In genomic region chr11:73268671-73269271, GRCh38 we compare ENCODE assay signal across 29 cellular contexts. TPM values are rescaled to one million over a fixed set of nuclear protein-coding genes. Genes with fewer than 3 reads are reported as not detected.
DNase-seq lines count a peak whose midpoint lies in the region; ATAC-seq and TF ChIP-seq lines count a peak whose summit lies in the region.
"Had no signal": no experiment of that assay in that cellular context is flagged by ENCODE, and none has a peak within 500 bp of the region (broad histone marks: within the 10 kb centered on the region; RNA-seq: fewer than 3 reads in every experiment).

No MANE protein-coding gene starts in this region.

- ATAC-seq in left lobe of liver (no peak), HG02852 (IDR thresholded peaks at IDR 0.05; ENCODE audit: unreplicated experiment) (no peak)
- ATAC-seq: activated T-cell treated with anti-CD3 and anti-CD28 coated beads, Interleukin-2, amount 50 U/mL, for 4 hours; CD8-positive, alpha-beta T cell; gastrocnemius medialis had no signal

- H3K27me3 ChIP-seq in OCI-LY3 (ENCODE audit: low read depth, low read length): no peaks in the 10 kb centered on the region
- H3K27me3 ChIP-seq in sigmoid colon: peaks cover 11 to 24% (median 17%) of the 10 kb centered on the region in 3 donors
- H3K27me3 ChIP-seq: thyroid gland had no signal

- H4K20me1 ChIP-seq in OCI-LY3 (ENCODE audit: insufficient read depth, low read length): no peaks in the 10 kb centered on the region

- no peak for TF ChIP-seq EP300 in sigmoid colon (IDR thresholded peaks at IDR 0.05)

- H3K27ac ChIP-seq in OCI-LY3 (ENCODE audit: low read length) (peak overlapping the region; percentile 94; the same call in 1 of the 2 replicates), sigmoid colon (no peak overlapping the region)
- H3K27ac ChIP-seq: breast epithelium, esophagus squamous epithelium, gastrocnemius medialis, lower lobe of right lung, WERI-Rb-1 had no signal

- POLR2A ChIA-PET in activated CD4-positive, alpha-beta memory T cell treated with anti-CD3 and anti-CD28 coated beads for 36 hours (lab: Charles Lee): interaction anchor here (0.6 kb wide), 1 partner anchor 75 kb away, joined by 4 read pairs; no protein-coding TSS in a partner anchor
- POLR2A ChIA-PET in activated CD4-positive, alpha-beta memory T cell treated with anti-CD3 and anti-CD28 coated beads, Interleukin-2, amount 10 ng/mL, durations not matched to agents 7 days and 5 days (lab: Charles Lee): interaction anchor here (1.3 kb wide), 1 partner anchor 83 kb away, joined by 4 read pairs; no protein-coding TSS in a partner anchor

- H3K27me3 Mint-ChIP-seq in activated CD4-positive, alpha-beta memory T cell treated with anti-CD3 and anti-CD28 coated beads for 36 hours: peaks cover 9% of the 10 kb centered on the region
- peaks cover 21% of the 10 kb centered on the region for H3K27me3 Mint-ChIP-seq in activated CD4-positive, alpha-beta memory T cell treated with anti-CD3 and anti-CD28 coated beads, Interleukin-2, amount 10 ng/mL, durations not matched to agents 7 days and 5 days

- no peak for TF ChIP-seq CTCF in OCI-LY3 (IDR thresholded peaks at IDR 0.05; ENCODE audit: low read depth, low read length)
- no peak for TF ChIP-seq CTCF in sigmoid colon (IDR thresholded peaks at IDR 0.05)

- intact Hi-C loops in activated CD4-positive, alpha-beta memory T cell treated with anti-CD3 and anti-CD28 coated beads for 36 hours (cut with micrococcal nuclease): no loop called here
- intact Hi-C loops in sigmoid colon (cut with DNase I): no loop called here

- CTCF ChIA-PET in activated CD4-positive, alpha-beta memory T cell treated with anti-CD3 and anti-CD28 coated beads for 36 hours (lab: Charles Lee): no interaction called here
- CTCF ChIA-PET in activated CD4-positive, alpha-beta memory T cell treated with anti-CD3 and anti-CD28 coated beads, Interleukin-2, amount 10 ng/mL, durations not matched to agents 7 days and 5 days (lab: Charles Lee): interaction anchor here (1.1 to 1.8 kb wide), 2 partner anchors 26 to 67 kb away, joined by 3 to 7 read pairs; no protein-coding TSS in a partner anchor

- peak overlapping the region; percentile 86 for H3K4me3 ChIP-seq in OCI-LY3 (ENCODE audit: low read length)
- H3K4me3 ChIP-seq in sigmoid colon: no peak overlapping the region
- H3K4me3 ChIP-seq: breast epithelium, esophagus squamous epithelium, gastrocnemius medialis, lower lobe of right lung, thyroid gland had no signal

- H3K4me1 ChIP-seq in OCI-LY3 (ENCODE audit: low read length): peaks cover 63% of the 10 kb centered on the region
- peaks cover 0 to 7% (median 6%) of the 10 kb centered on the region in 4 donors for H3K4me1 ChIP-seq in sigmoid colon

- H3K79me2 ChIP-seq in OCI-LY3 (ENCODE audit: low read length): peaks cover 50% of the 10 kb centered on the region

- no peaks in the 10 kb centered on the region for H3K9me3 ChIP-seq in OCI-LY3 (ENCODE audit: insufficient read depth, low read length)
- no peaks in the 10 kb centered on the region for H3K9me3 ChIP-seq in sigmoid colon
- H3K9me3 ChIP-seq: breast epithelium, esophagus squamous epithelium, gastrocnemius medialis, lower lobe of right lung, thyroid gland had no signal

- no peak overlapping the region for H3K4me3 Mint-ChIP-seq in activated CD4-positive, alpha-beta memory T cell treated with anti-CD3 and anti-CD28 coated beads for 36 hours
- no peak overlapping the region for H3K4me3 Mint-ChIP-seq in activated CD4-positive, alpha-beta memory T cell treated with anti-CD3 and anti-CD28 coated beads, Interleukin-2, amount 10 ng/mL, durations not matched to agents 7 days and 5 days
- H3K4me3 Mint-ChIP-seq: activated naive CD4-positive, alpha-beta T cell treated with anti-CD3 and anti-CD28 coated beads, Interleukin-2, amount 10 ng/mL, durations not matched to agents 7 days and 5 days; activated T-cell treated with anti-CD3 and anti-CD28 coated beads, Interleukin-2, amount 50 U/mL, for 4 hours; CD8-positive, alpha-beta T cell; IgD-negative memory B cell; stimulated activated naive CD8-positive, alpha-beta T cell treated with anti-CD3 and anti-CD28 coated beads, Interleukin-15, Interleukin-2, amounts not matched to agents 100 ng/mL and 50 ng/mL, for 24 hours; T-helper 2 cell treated with Interferon-gamma antibody and Interleukin-4, amounts not matched to agents 5 μg/mL and 100 μg/mL, for 36 hours had no signal

- H3K9ac ChIP-seq in OCI-LY3 (ENCODE audit: low read length): peak overlapping the region; percentile 92

- H3K9me3 Mint-ChIP-seq in activated CD4-positive, alpha-beta memory T cell treated with anti-CD3 and anti-CD28 coated beads for 36 hours: no peaks in the 10 kb centered on the region
- no peaks in the 10 kb centered on the region for H3K9me3 Mint-ChIP-seq in activated CD4-positive, alpha-beta memory T cell treated with anti-CD3 and anti-CD28 coated beads, Interleukin-2, amount 10 ng/mL, durations not matched to agents 7 days and 5 days
- H3K9me3 Mint-ChIP-seq: activated naive CD4-positive, alpha-beta T cell treated with anti-CD3 and anti-CD28 coated beads, Interleukin-2, amount 10 ng/mL, durations not matched to agents 7 days and 5 days; activated T-cell treated with anti-CD3 and anti-CD28 coated beads, Interleukin-2, amount 50 U/mL, for 4 hours; CD8-positive, alpha-beta T cell; IgD-negative memory B cell; stimulated activated naive CD8-positive, alpha-beta T cell treated with anti-CD3 and anti-CD28 coated beads, Interleukin-15, Interleukin-2, amounts not matched to agents 100 ng/mL and 50 ng/mL, for 24 hours; T-helper 2 cell treated with Interferon-gamma antibody and Interleukin-4, amounts not matched to agents 5 μg/mL and 100 μg/mL, for 36 hours had no signal

- H3K36me3 ChIP-seq in OCI-LY3 (replicated peaks; ENCODE audit: low read depth, low read length): peaks cover 9% of the 10 kb centered on the region
- H3K36me3 ChIP-seq in sigmoid colon: no peaks in the 10 kb centered on the region
- H3K36me3 ChIP-seq: breast epithelium, esophagus squamous epithelium, gastrocnemius medialis, lower lobe of right lung, thyroid gland, WERI-Rb-1 had no signal

- no peaks in the 10 kb centered on the region for H3K4me1 Mint-ChIP-seq in activated CD4-positive, alpha-beta memory T cell treated with anti-CD3 and anti-CD28 coated beads for 36 hours (ENCODE audit: low read depth)
- no peaks in the 10 kb centered on the region for H3K4me1 Mint-ChIP-seq in activated CD4-positive, alpha-beta memory T cell treated with anti-CD3 and anti-CD28 coated beads, Interleukin-2, amount 10 ng/mL, durations not matched to agents 7 days and 5 days
- H3K4me1 Mint-ChIP-seq: activated naive CD4-positive, alpha-beta T cell treated with anti-CD3 and anti-CD28 coated beads, Interleukin-2, amount 10 ng/mL, durations not matched to agents 7 days and 5 days had no signal

- no peak for TF ChIP-seq POLR2A in sigmoid colon (IDR thresholded peaks at IDR 0.05)

- no peak overlapping the region for H2AFZ ChIP-seq in OCI-LY3 (ENCODE audit: low read depth, low read length)

- 90 to 92% methylated on average over 8 of the region's 8 CpGs for WGBS in sigmoid colon, 2 donors

- DNase-seq in activated CD4-positive, alpha-beta memory T cell treated with anti-CD3 and anti-CD28 coated beads for 36 hours: peak; percentile 3
- DNase-seq in activated CD4-positive, alpha-beta memory T cell treated with anti-CD3 and anti-CD28 coated beads, Interleukin-2, amount 10 ng/mL, durations not matched to agents 7 days and 5 days: no peak
- DNase-seq in left lobe of liver (ENCODE audit: low spot score): peak; percentile 28
- peak; percentile 54 for DNase-seq in sigmoid colon
- no peak for DNase-seq in NCI-H2107 (lab: John Stamatoyannopoulos, UW)
- no peak for DNase-seq in activated CD4-positive, alpha-beta T cell treated with anti-CD3 and anti-CD28 coated beads for 48 hours
- DNase-seq: 8988T; activated CD4-positive, alpha-beta T cell treated with anti-CD3 and anti-CD28 coated beads, Interleukin-2, amount 50 U/mL, for 48 hours; activated naive CD4-positive, alpha-beta T cell treated with anti-CD3 and anti-CD28 coated beads, Interleukin-2, amount 10 ng/mL, durations not matched to agents 7 days and 5 days; activated T-cell treated with anti-CD3 and anti-CD28 coated beads, Interleukin-2, amount 50 U/mL, for 4 hours; amygdala; CD8-positive, alpha-beta T cell; esophagus squamous epithelium; NCI-H1105; NCI-H1930; NCI-H226; NCI-H748 treated with DMSO at 0.1 percent for 48 hours; nucleus accumbens; stimulated activated CD4-positive, alpha-beta T cell treated with anti-CD3 and anti-CD28 coated beads, Interleukin-4, amount 100 ng/mL, for 24 hours; thyroid gland; WERI-Rb-1 had no signal

- H3K4me2 ChIP-seq in OCI-LY3 (ENCODE audit: low read length): peak overlapping the region; percentile 89

- H3K36me3 Mint-ChIP-seq in activated CD4-positive, alpha-beta memory T cell treated with anti-CD3 and anti-CD28 coated beads for 36 hours: no peaks in the 10 kb centered on the region
- H3K36me3 Mint-ChIP-seq in activated CD4-positive, alpha-beta memory T cell treated with anti-CD3 and anti-CD28 coated beads, Interleukin-2, amount 10 ng/mL, durations not matched to agents 7 days and 5 days (ENCODE audit: low read depth): no peaks in the 10 kb centered on the region
- H3K36me3 Mint-ChIP-seq: activated naive CD4-positive, alpha-beta T cell treated with anti-CD3 and anti-CD28 coated beads, Interleukin-2, amount 10 ng/mL, durations not matched to agents 7 days and 5 days; CD8-positive, alpha-beta T cell had no signal

- H3K27ac Mint-ChIP-seq in activated CD4-positive, alpha-beta memory T cell treated with anti-CD3 and anti-CD28 coated beads for 36 hours: no peak overlapping the region
- no peak overlapping the region for H3K27ac Mint-ChIP-seq in activated CD4-positive, alpha-beta memory T cell treated with anti-CD3 and anti-CD28 coated beads, Interleukin-2, amount 10 ng/mL, durations not matched to agents 7 days and 5 days
- H3K27ac Mint-ChIP-seq: activated naive CD4-positive, alpha-beta T cell treated with anti-CD3 and anti-CD28 coated beads, Interleukin-2, amount 10 ng/mL, durations not matched to agents 7 days and 5 days; CD8-positive, alpha-beta T cell; IgD-negative memory B cell; stimulated activated naive CD8-positive, alpha-beta T cell treated with anti-CD3 and anti-CD28 coated beads, Interleukin-15, Interleukin-2, amounts not matched to agents 100 ng/mL and 50 ng/mL, for 24 hours; T-helper 2 cell treated with Interferon-gamma antibody and Interleukin-4, amounts not matched to agents 5 μg/mL and 100 μg/mL, for 36 hours had no signal

RNA-seq across cellular contexts. Expression of gene P2RY6, which starts 3.4 kb away (rescaled TPM):
- total RNA-seq in activated CD4-positive, alpha-beta memory T cell treated with anti-CD3 and anti-CD28 coated beads for 36 hours: not detected
- not detected for total RNA-seq in activated CD4-positive, alpha-beta memory T cell treated with anti-CD3 and anti-CD28 coated beads, Interleukin-2, amount 10 ng/mL, durations not matched to agents 7 days and 5 days
- 0.25 TPM for total RNA-seq in left lobe of liver
- 1 to 10 TPM in 3 of 4 donors, not detected in 1; 1.2 to 2.6 (median 2.5) TPM for total RNA-seq in sigmoid colon
- polyA plus RNA-seq in sigmoid colon: 1 to 10 TPM; 2.4 to 5.5 (median 2.5) TPM
- total RNA-seq: activated T-cell treated with anti-CD3 and anti-CD28 coated beads, Interleukin-2, amount 50 U/mL, for 4 hours; CD8-positive, alpha-beta T cell had no signal
- polyA plus RNA-seq: IgD-negative memory B cell had no signal

RNA-seq across cellular contexts. Expression of gene ARHGEF17, which starts 39.3 kb away (rescaled TPM):
- total RNA-seq in activated CD4-positive, alpha-beta memory T cell treated with anti-CD3 and anti-CD28 coated beads for 36 hours: under 1 TPM in 1 of 2 experiments, not detected in 1; 0.07 TPM
- total RNA-seq in activated CD4-positive, alpha-beta memory T cell treated with anti-CD3 and anti-CD28 coated beads, Interleukin-2, amount 10 ng/mL, durations not matched to agents 7 days and 5 days: under 1 TPM; 0.05 TPM
- total RNA-seq in left lobe of liver (6.8 TPM), sigmoid colon (100 to 1,000 TPM in 1 of 4 donors, 10 to 100 TPM in 3; 38.2 to 104 (median 66.9) TPM)
- 10 to 100 TPM in 1 of 3 donors, 1 to 10 TPM in 2; 1.8 to 15.9 (median 2.4) TPM for polyA plus RNA-seq in sigmoid colon
- polyA plus RNA-seq: IgD-negative memory B cell had no signal

RNA-seq across cellular contexts. Expression of gene P2RY2, which starts 50.7 kb away (rescaled TPM):
- not detected for total RNA-seq in activated CD4-positive, alpha-beta memory T cell treated with anti-CD3 and anti-CD28 coated beads for 36 hours
- total RNA-seq in activated CD4-positive, alpha-beta memory T cell treated with anti-CD3 and anti-CD28 coated beads, Interleukin-2, amount 10 ng/mL, durations not matched to agents 7 days and 5 days: not detected
- total RNA-seq in left lobe of liver (6.0 TPM), sigmoid colon (under 1 TPM in 1 of 4 donors, not detected in 3; 0.16 TPM)
- 1 to 10 TPM; 3.0 to 6.2 (median 4.2) TPM for polyA plus RNA-seq in sigmoid colon
- total RNA-seq: activated T-cell treated with anti-CD3 and anti-CD28 coated beads, Interleukin-2, amount 50 U/mL, for 4 hours; CD8-positive, alpha-beta T cell had no signal

Comparison
In these comparisons a context has a peak if more than half of its experiments do, and no peak if none do; other contexts are left out.
1. DNase-seq: peak in activated CD4-positive, alpha-beta memory T cell treated with anti-CD3 and anti-CD28 coated beads for 36 hours (single experiment), left lobe of liver (single experiment) and sigmoid colon (single experiment); none in activated CD4-positive, alpha-beta memory T cell treated with anti-CD3 and anti-CD28 coated beads, Interleukin-2, amount 10 ng/mL, durations not matched to agents 7 days and 5 days (single experiment), NCI-H2107 (single experiment) and activated CD4-positive, alpha-beta T cell treated with anti-CD3 and anti-CD28 coated beads for 48 hours (single experiment).